In the genomic region with DNA sequence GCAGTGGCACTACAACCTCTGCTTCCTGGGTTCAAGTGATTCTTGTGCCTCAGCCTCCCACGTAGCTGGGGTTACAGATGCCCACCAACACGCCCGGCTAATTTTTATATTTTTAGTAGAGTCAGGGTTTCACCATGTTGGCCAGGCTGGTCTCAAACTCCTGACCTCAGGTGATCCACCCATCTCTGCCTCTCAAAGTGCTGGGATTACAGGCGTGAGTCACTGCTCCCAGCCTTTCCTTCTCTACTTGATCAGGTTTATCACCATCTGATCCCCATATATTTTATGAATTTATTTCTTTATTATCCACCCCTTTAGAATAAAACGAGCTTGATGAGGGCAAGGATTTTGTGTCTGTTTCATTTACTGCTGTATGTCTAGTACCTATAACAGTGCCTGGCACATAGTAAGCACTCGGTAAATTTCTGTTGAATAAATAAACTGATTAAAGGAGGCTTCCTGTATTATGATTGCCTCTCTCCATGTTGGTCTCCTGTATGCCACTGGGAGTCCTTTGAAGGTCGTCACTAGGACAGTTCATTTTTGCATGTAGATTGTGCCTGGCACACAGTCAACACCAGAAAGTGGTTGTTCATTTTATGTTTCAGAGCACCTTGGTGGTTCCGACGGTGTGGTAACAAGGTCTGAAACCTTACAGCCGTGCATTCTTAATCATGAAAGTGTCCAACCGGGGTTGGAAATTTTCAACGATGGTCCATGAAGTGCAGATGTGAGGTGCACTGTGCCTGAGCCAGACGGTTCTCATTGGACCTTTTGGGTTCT, we compare ENCODE assay signal across 1 cellular context.
TF ChIP-seq lines count a peak whose summit lies in the region.

No MANE protein-coding gene starts in this region.

TF ChIP-seq in IMR-90, 13 proteins besides CTCF, POLR2A, EP300 and RAD21:
- TF ChIP-seq SMC3 (IDR thresholded peaks at IDR 0.05; ENCODE audit: low read depth, low read length) (no peak), MAZ (IDR thresholded peaks at IDR 0.05; ENCODE audit: borderline replicate concordance, low read depth, low read length) (no peak), CHD1 (IDR thresholded peaks at IDR 0.05; ENCODE audit: low read depth, low read length) (no peak), MXI1 (IDR thresholded peaks at IDR 0.05; ENCODE audit: borderline replicate concordance, low read depth, low read length) (no peak), BHLHE40 (IDR thresholded peaks at IDR 0.05; ENCODE audit: low read depth, low read length) (no peak), RCOR1 (IDR thresholded peaks at IDR 0.05; ENCODE audit: insufficient replicate concordance, low read length) (no peak), RFX5 (IDR thresholded peaks at IDR 0.05; ENCODE audit: low read depth, low read length) (no peak), NFE2L2 (IDR thresholded peaks at IDR 0.05; ENCODE audit: low read depth, low read length) (no peak), FOS (IDR thresholded peaks at IDR 0.05; ENCODE audit: low read depth, low read length) (no peak), MAFK (IDR thresholded peaks at IDR 0.05; ENCODE audit: low read depth, low read length) (no peak), CEBPB (IDR thresholded peaks at IDR 0.05; ENCODE audit: low read depth, low read length) (no peak)
- TF ChIP-seq, protein P1, sequence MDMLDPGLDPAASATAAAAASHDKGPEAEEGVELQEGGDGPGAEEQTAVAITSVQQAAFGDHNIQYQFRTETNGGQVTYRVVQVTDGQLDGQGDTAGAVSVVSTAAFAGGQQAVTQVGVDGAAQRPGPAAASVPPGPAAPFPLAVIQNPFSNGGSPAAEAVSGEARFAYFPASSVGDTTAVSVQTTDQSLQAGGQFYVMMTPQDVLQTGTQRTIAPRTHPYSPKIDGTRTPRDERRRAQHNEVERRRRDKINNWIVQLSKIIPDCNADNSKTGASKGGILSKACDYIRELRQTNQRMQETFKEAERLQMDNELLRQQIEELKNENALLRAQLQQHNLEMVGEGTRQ (IDR thresholded peaks at IDR 0.05; ENCODE audit: low read depth, low read length) = no peak
- TF ChIP-seq, protein P2, sequence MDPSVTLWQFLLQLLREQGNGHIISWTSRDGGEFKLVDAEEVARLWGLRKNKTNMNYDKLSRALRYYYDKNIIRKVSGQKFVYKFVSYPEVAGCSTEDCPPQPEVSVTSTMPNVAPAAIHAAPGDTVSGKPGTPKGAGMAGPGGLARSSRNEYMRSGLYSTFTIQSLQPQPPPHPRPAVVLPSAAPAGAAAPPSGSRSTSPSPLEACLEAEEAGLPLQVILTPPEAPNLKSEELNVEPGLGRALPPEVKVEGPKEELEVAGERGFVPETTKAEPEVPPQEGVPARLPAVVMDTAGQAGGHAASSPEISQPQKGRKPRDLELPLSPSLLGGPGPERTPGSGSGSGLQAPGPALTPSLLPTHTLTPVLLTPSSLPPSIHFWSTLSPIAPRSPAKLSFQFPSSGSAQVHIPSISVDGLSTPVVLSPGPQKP (IDR thresholded peaks at IDR 0.05; ENCODE audit: borderline replicate concordance, low read depth, low read length) = no peak
